In genomic region chr1:204457665-204458064, GRCh38 we compare ENCODE assay signal across 22 cellular contexts. TPM values are rescaled to one million over a fixed set of nuclear protein-coding genes. Genes with fewer than 3 reads are reported as not detected.
A peak's percentile ranks its signal among the peaks of the same experiment; 100 is the strongest.
DNase-seq lines count a peak whose midpoint lies in the region; ATAC-seq and TF ChIP-seq lines count a peak whose summit lies in the region.
"Had no signal": no experiment of that assay in that cellular context is flagged by ENCODE, and none has a peak within 500 bp of the region (broad histone marks: within the 10 kb centered on the region; RNA-seq: fewer than 3 reads in every experiment).

No MANE protein-coding gene starts in this region.

- TF ChIP-seq CTCF in mesothelial cell of epicardium (IDR thresholded peaks at IDR 0.05; ENCODE audit: unreplicated experiment): no peak

- 85% methylated on average over 4 of the region's 5 CpGs; no CpG with 5 or more reads in 1 of the 2 experiments for WGBS in mesodermal cell (ENCODE audit: insufficient coverage in 2 of 2), 2 experiments

- no peak overlapping the region for H3K4me3 ChIP-seq in mesodermal cell (ENCODE audit: extremely low read depth, insufficient read depth, low read length, poor library complexity, severe bottlenecking)
- H3K4me3 ChIP-seq: cardiac muscle cell, smooth muscle cell, stomach, upper lobe of right lung had no signal

- no peaks in the 10 kb centered on the region for H3K27me3 Mint-ChIP-seq in activated CD4-positive, alpha-beta memory T cell treated with anti-CD3 and anti-CD28 coated beads for 36 hours
- no peaks in the 10 kb centered on the region for H3K27me3 Mint-ChIP-seq in activated CD4-positive, alpha-beta memory T cell treated with anti-CD3 and anti-CD28 coated beads, Interleukin-2, amount 10 ng/mL, durations not matched to agents 7 days and 5 days
- H3K27me3 Mint-ChIP-seq in stimulated activated naive B cell treated with anti-CD40 and anti-IgM and Interleukin-4, amounts not matched to agents 10 μg/mL and 1 μg/mL and 100 μg/mL, for 72 hours: no peaks in the 10 kb centered on the region
- H3K27me3 Mint-ChIP-seq in mesothelial cell of epicardium (ENCODE audit: low read depth): no peaks in the 10 kb centered on the region
- H3K27me3 Mint-ChIP-seq in activated T-helper 1 cell treated with anti-CD3 and anti-CD28 coated beads, Interleukin-12 subunit alpha, Interleukin-12 subunit beta, Interleukin-2, Interleukin-4 antibody, amounts not matched to agents 30 ng/mL and 10 ng/mL and 1 ng/mL, durations not matched to agents 14 hours and 24 hours and 36 hours (ENCODE audit: insufficient read depth): no peaks in the 10 kb centered on the region
- H3K27me3 Mint-ChIP-seq: activated CD4-positive, alpha-beta T cell treated with anti-CD3 and anti-CD28 coated beads, Interleukin-2, amount 10 ng/mL, durations not matched to agents 24 days and 14 days had no signal

- peaks cover 60% of the 10 kb centered on the region for H3K36me3 ChIP-seq in mesodermal cell (ENCODE audit: control insufficient read depth, insufficient read depth, low read length)

- H3K27ac ChIP-seq in angular gyrus (ENCODE audit: low read depth, low read length): peak overlapping the region; percentile 14
- H3K27ac ChIP-seq in mesodermal cell (ENCODE audit: low read depth, low read length, severe bottlenecking): peak overlapping the region; percentile 66
- H3K27ac ChIP-seq: cardiac muscle cell, upper lobe of right lung had no signal

- peaks cover 11% of the 10 kb centered on the region for H3K4me1 ChIP-seq in mesodermal cell (ENCODE audit: control insufficient read depth, insufficient read depth, low read length, poor library complexity, severe bottlenecking)

- peaks cover 42% of the 10 kb centered on the region for H3K36me3 Mint-ChIP-seq in activated CD4-positive, alpha-beta memory T cell treated with anti-CD3 and anti-CD28 coated beads for 36 hours
- peaks cover 49% of the 10 kb centered on the region for H3K36me3 Mint-ChIP-seq in activated CD4-positive, alpha-beta memory T cell treated with anti-CD3 and anti-CD28 coated beads, Interleukin-2, amount 10 ng/mL, durations not matched to agents 7 days and 5 days (ENCODE audit: low read depth)
- peaks cover 59 to 76% of the 10 kb centered on the region in 2 donors for H3K36me3 Mint-ChIP-seq in stimulated activated naive B cell treated with anti-CD40 and anti-IgM and Interleukin-4, amounts not matched to agents 10 μg/mL and 1 μg/mL and 100 μg/mL, for 72 hours
- H3K36me3 Mint-ChIP-seq in mesothelial cell of epicardium: peaks cover 38% of the 10 kb centered on the region
- peaks cover 42% of the 10 kb centered on the region for H3K36me3 Mint-ChIP-seq in activated T-helper 1 cell treated with anti-CD3 and anti-CD28 coated beads, Interleukin-12 subunit alpha, Interleukin-12 subunit beta, Interleukin-2, Interleukin-4 antibody, amounts not matched to agents 30 ng/mL and 10 ng/mL and 1 ng/mL, durations not matched to agents 14 hours and 24 hours and 36 hours (ENCODE audit: low read depth)

- intact Hi-C loops in activated CD4-positive, alpha-beta memory T cell treated with anti-CD3 and anti-CD28 coated beads for 36 hours (cut with micrococcal nuclease): no loop called here
- intact Hi-C loops in activated T-helper 1 cell treated with anti-CD3 and anti-CD28 coated beads, Interleukin-12 subunit alpha, Interleukin-12 subunit beta, Interleukin-2, Interleukin-4 antibody, amounts not matched to agents 30 ng/mL and 10 ng/mL and 1 ng/mL, durations not matched to agents 14 hours and 24 hours and 36 hours (cut with micrococcal nuclease): no loop called here

- H3K4me3 Mint-ChIP-seq in activated CD4-positive, alpha-beta memory T cell treated with anti-CD3 and anti-CD28 coated beads for 36 hours: no peak overlapping the region
- H3K4me3 Mint-ChIP-seq in activated CD4-positive, alpha-beta memory T cell treated with anti-CD3 and anti-CD28 coated beads, Interleukin-2, amount 10 ng/mL, durations not matched to agents 7 days and 5 days: no peak overlapping the region
- H3K4me3 Mint-ChIP-seq in stimulated activated naive B cell treated with anti-CD40 and anti-IgM and Interleukin-4, amounts not matched to agents 10 μg/mL and 1 μg/mL and 100 μg/mL, for 72 hours: no peak overlapping the region
- no peak overlapping the region for H3K4me3 Mint-ChIP-seq in mesothelial cell of epicardium
- no peak overlapping the region for H3K4me3 Mint-ChIP-seq in activated T-helper 1 cell treated with anti-CD3 and anti-CD28 coated beads, Interleukin-12 subunit alpha, Interleukin-12 subunit beta, Interleukin-2, Interleukin-4 antibody, amounts not matched to agents 30 ng/mL and 10 ng/mL and 1 ng/mL, durations not matched to agents 14 hours and 24 hours and 36 hours
- H3K4me3 Mint-ChIP-seq: activated CD4-positive, alpha-beta T cell treated with anti-CD3 and anti-CD28 coated beads, Interleukin-2, amount 10 ng/mL, durations not matched to agents 24 days and 14 days had no signal

- CTCF ChIA-PET in activated CD4-positive, alpha-beta memory T cell treated with anti-CD3 and anti-CD28 coated beads for 36 hours (lab: Charles Lee): interaction anchor here (1.1 to 5.7 kb wide), 2 partner anchors 12 to 14 kb away, joined by 3 to 33 read pairs; no protein-coding TSS in a partner anchor
- CTCF ChIA-PET in activated CD4-positive, alpha-beta memory T cell treated with anti-CD3 and anti-CD28 coated beads, Interleukin-2, amount 10 ng/mL, durations not matched to agents 7 days and 5 days (lab: Charles Lee): no interaction called here

- no peak for DNase-seq in activated CD4-positive, alpha-beta memory T cell treated with anti-CD3 and anti-CD28 coated beads for 36 hours
- no peak for DNase-seq in activated CD4-positive, alpha-beta memory T cell treated with anti-CD3 and anti-CD28 coated beads, Interleukin-2, amount 10 ng/mL, durations not matched to agents 7 days and 5 days
- no peak for DNase-seq in stimulated activated naive B cell treated with anti-CD40 and anti-IgM and Interleukin-4, amounts not matched to agents 10 μg/mL and 1 μg/mL and 100 μg/mL, for 72 hours
- DNase-seq in mesothelial cell of epicardium (ENCODE audit: low spot score in 2 of 2, unreplicated experiment in 2 of 2): no peak
- no peak for DNase-seq in activated T-helper 1 cell treated with anti-CD3 and anti-CD28 coated beads, Interleukin-12 subunit alpha, Interleukin-12 subunit beta, Interleukin-2, Interleukin-4 antibody, amounts not matched to agents 30 ng/mL and 10 ng/mL and 1 ng/mL, durations not matched to agents 14 hours and 24 hours and 36 hours (ENCODE audit: low spot score)
- DNase-seq: 8988T; activated CD4-positive, alpha-beta T cell treated with anti-CD3 and anti-CD28 coated beads, Interleukin-2, amount 10 ng/mL, durations not matched to agents 24 days and 14 days; activated CD8-positive, alpha-beta memory T cell treated with anti-CD3 and anti-CD28 coated beads, Interleukin-2, amount 50 U/mL, for 4 hours; activated gamma-delta T cell treated with Interleukin-2 at 50 U/mL for 16 hours; DMS 273 treated with DMSO at 0.1 percent for 48 hours; NCI-H1417 treated with DMSO at 0.1 percent for 48 hours; NCI-H2171; stimulated activated CD4-positive, alpha-beta T cell treated with anti-CD3 and anti-CD28 coated beads, Interleukin-4, amount 100 ng/mL, for 1 hour; stomach; SW 1271; upper lobe of right lung had no signal

- H3K27ac Mint-ChIP-seq in activated CD4-positive, alpha-beta memory T cell treated with anti-CD3 and anti-CD28 coated beads for 36 hours: peak overlapping the region; percentile 49
- H3K27ac Mint-ChIP-seq in activated CD4-positive, alpha-beta memory T cell treated with anti-CD3 and anti-CD28 coated beads, Interleukin-2, amount 10 ng/mL, durations not matched to agents 7 days and 5 days: no peak overlapping the region
- peak overlapping the region; percentile 53 for H3K27ac Mint-ChIP-seq in stimulated activated naive B cell treated with anti-CD40 and anti-IgM and Interleukin-4, amounts not matched to agents 10 μg/mL and 1 μg/mL and 100 μg/mL, for 72 hours
- H3K27ac Mint-ChIP-seq in mesothelial cell of epicardium: no peak overlapping the region
- H3K27ac Mint-ChIP-seq in activated T-helper 1 cell treated with anti-CD3 and anti-CD28 coated beads, Interleukin-12 subunit alpha, Interleukin-12 subunit beta, Interleukin-2, Interleukin-4 antibody, amounts not matched to agents 30 ng/mL and 10 ng/mL and 1 ng/mL, durations not matched to agents 14 hours and 24 hours and 36 hours: no peak overlapping the region
- H3K27ac Mint-ChIP-seq: activated CD4-positive, alpha-beta T cell treated with anti-CD3 and anti-CD28 coated beads, Interleukin-2, amount 10 ng/mL, durations not matched to agents 24 days and 14 days had no signal

- H3K4me1 Mint-ChIP-seq in activated CD4-positive, alpha-beta memory T cell treated with anti-CD3 and anti-CD28 coated beads for 36 hours (ENCODE audit: low read depth): peaks cover 36% of the 10 kb centered on the region
- H3K4me1 Mint-ChIP-seq in activated CD4-positive, alpha-beta memory T cell treated with anti-CD3 and anti-CD28 coated beads, Interleukin-2, amount 10 ng/mL, durations not matched to agents 7 days and 5 days: peaks cover 38% of the 10 kb centered on the region
- H3K4me1 Mint-ChIP-seq in stimulated activated naive B cell treated with anti-CD40 and anti-IgM and Interleukin-4, amounts not matched to agents 10 μg/mL and 1 μg/mL and 100 μg/mL, for 72 hours: peaks cover 65 to 93% of the 10 kb centered on the region in 2 donors
- H3K4me1 Mint-ChIP-seq in mesothelial cell of epicardium: peaks cover 21% of the 10 kb centered on the region
- peaks cover 40% of the 10 kb centered on the region for H3K4me1 Mint-ChIP-seq in activated T-helper 1 cell treated with anti-CD3 and anti-CD28 coated beads, Interleukin-12 subunit alpha, Interleukin-12 subunit beta, Interleukin-2, Interleukin-4 antibody, amounts not matched to agents 30 ng/mL and 10 ng/mL and 1 ng/mL, durations not matched to agents 14 hours and 24 hours and 36 hours (ENCODE audit: low read depth)

- H3K9me3 ChIP-seq in mesodermal cell (ENCODE audit: control insufficient read depth, low read length): no peaks in the 10 kb centered on the region
- H3K9me3 ChIP-seq: stomach, upper lobe of right lung had no signal

- POLR2A ChIA-PET in activated CD4-positive, alpha-beta memory T cell treated with anti-CD3 and anti-CD28 coated beads for 36 hours (lab: Charles Lee): no interaction called here
- POLR2A ChIA-PET in activated CD4-positive, alpha-beta memory T cell treated with anti-CD3 and anti-CD28 coated beads, Interleukin-2, amount 10 ng/mL, durations not matched to agents 7 days and 5 days (lab: Charles Lee): interaction anchor here (1.1 kb wide), 1 partner anchor 36 kb away, joined by 3 read pairs; no protein-coding TSS in a partner anchor

- ATAC-seq in stimulated activated naive B cell treated with anti-CD40 and anti-IgM and Interleukin-4, amounts not matched to agents 10 μg/mL and 1 μg/mL and 100 μg/mL, for 72 hours (replicated peaks): no peak
- ATAC-seq in GM19328 (IDR thresholded peaks at IDR 0.05; ENCODE audit: unreplicated experiment): no peak
- ATAC-seq: esophagus mucosa had no signal

- no peaks in the 10 kb centered on the region for H3K9me3 Mint-ChIP-seq in activated CD4-positive, alpha-beta memory T cell treated with anti-CD3 and anti-CD28 coated beads for 36 hours
- H3K9me3 Mint-ChIP-seq in activated CD4-positive, alpha-beta memory T cell treated with anti-CD3 and anti-CD28 coated beads, Interleukin-2, amount 10 ng/mL, durations not matched to agents 7 days and 5 days: no peaks in the 10 kb centered on the region
- H3K9me3 Mint-ChIP-seq in stimulated activated naive B cell treated with anti-CD40 and anti-IgM and Interleukin-4, amounts not matched to agents 10 μg/mL and 1 μg/mL and 100 μg/mL, for 72 hours: peaks cover 0 to 1% of the 10 kb centered on the region in 2 donors
- no peaks in the 10 kb centered on the region for H3K9me3 Mint-ChIP-seq in mesothelial cell of epicardium
- H3K9me3 Mint-ChIP-seq in activated T-helper 1 cell treated with anti-CD3 and anti-CD28 coated beads, Interleukin-12 subunit alpha, Interleukin-12 subunit beta, Interleukin-2, Interleukin-4 antibody, amounts not matched to agents 30 ng/mL and 10 ng/mL and 1 ng/mL, durations not matched to agents 14 hours and 24 hours and 36 hours: no peaks in the 10 kb centered on the region
- H3K9me3 Mint-ChIP-seq: activated CD4-positive, alpha-beta T cell treated with anti-CD3 and anti-CD28 coated beads, Interleukin-2, amount 10 ng/mL, durations not matched to agents 24 days and 14 days had no signal

RNA-seq across cellular contexts. Expression of gene PIK3C2B, which starts 36.9 kb away (rescaled TPM):
- total RNA-seq in activated CD4-positive, alpha-beta memory T cell treated with anti-CD3 and anti-CD28 coated beads for 36 hours: 10 to 100 TPM; 43.4 to 46.4 TPM
- total RNA-seq in activated CD4-positive, alpha-beta memory T cell treated with anti-CD3 and anti-CD28 coated beads, Interleukin-2, amount 10 ng/mL, durations not matched to agents 7 days and 5 days: 10 to 100 TPM; 31.0 to 32.0 TPM
- polyA plus RNA-seq in mesodermal cell (2013, experiment 1 of 2): 15.7 TPM
- 11.4 TPM for polyA plus RNA-seq in mesodermal cell (2013, experiment 2 of 2)
- 36.3 to 39.6 TPM (median 39.5 TPM) in 3 replicates for total RNA-seq in mesothelial cell of epicardium
- 21.8 and 24.1 TPM in 2 replicates for total RNA-seq in activated T-helper 1 cell treated with anti-CD3 and anti-CD28 coated beads, Interleukin-12 subunit alpha, Interleukin-12 subunit beta, Interleukin-2, Interleukin-4 antibody, amounts not matched to agents 30 ng/mL and 10 ng/mL and 1 ng/mL, durations not matched to agents 14 hours and 24 hours and 36 hours

RNA-seq across cellular contexts. Expression of gene PPP1R15B, which starts 46.0 kb away (rescaled TPM):
- 10 to 100 TPM; 54.9 to 57.1 TPM for total RNA-seq in activated CD4-positive, alpha-beta memory T cell treated with anti-CD3 and anti-CD28 coated beads for 36 hours
- 10 to 100 TPM; 76.0 to 76.1 TPM for total RNA-seq in activated CD4-positive, alpha-beta memory T cell treated with anti-CD3 and anti-CD28 coated beads, Interleukin-2, amount 10 ng/mL, durations not matched to agents 7 days and 5 days
- 22.3 TPM for polyA plus RNA-seq in mesodermal cell (2013, experiment 1 of 2)
- polyA plus RNA-seq in mesodermal cell (2013, experiment 2 of 2): 22.4 TPM
- 56.2 to 57.5 TPM (median 57.5 TPM) in 3 replicates for total RNA-seq in mesothelial cell of epicardium
- total RNA-seq in activated T-helper 1 cell treated with anti-CD3 and anti-CD28 coated beads, Interleukin-12 subunit alpha, Interleukin-12 subunit beta, Interleukin-2, Interleukin-4 antibody, amounts not matched to agents 30 ng/mL and 10 ng/mL and 1 ng/mL, durations not matched to agents 14 hours and 24 hours and 36 hours: 75.8 and 76.2 TPM in 2 replicates

RNA-seq across cellular contexts. Expression of gene MDM4, which starts 58.5 kb away (rescaled TPM):
- total RNA-seq in activated CD4-positive, alpha-beta memory T cell treated with anti-CD3 and anti-CD28 coated beads for 36 hours: 10 to 100 TPM; 88.0 to 90.8 TPM
- 10 to 100 TPM; 85.1 to 95.4 TPM for total RNA-seq in activated CD4-positive, alpha-beta memory T cell treated with anti-CD3 and anti-CD28 coated beads, Interleukin-2, amount 10 ng/mL, durations not matched to agents 7 days and 5 days
- 15.6 TPM for polyA plus RNA-seq in mesodermal cell (2013, experiment 1 of 2)
- polyA plus RNA-seq in mesodermal cell (2013, experiment 2 of 2): 16.9 TPM
- total RNA-seq in mesothelial cell of epicardium: 132 to 154 TPM (median 136 TPM) in 3 replicates
- 75.5 and 80.3 TPM in 2 replicates for total RNA-seq in activated T-helper 1 cell treated with anti-CD3 and anti-CD28 coated beads, Interleukin-12 subunit alpha, Interleukin-12 subunit beta, Interleukin-2, Interleukin-4 antibody, amounts not matched to agents 30 ng/mL and 10 ng/mL and 1 ng/mL, durations not matched to agents 14 hours and 24 hours and 36 hours

Comparison
In these comparisons a context has a peak if more than half of its experiments do, and no peak if none do; other contexts are left out.
1. H3K27ac Mint-ChIP-seq: peak in activated CD4-positive, alpha-beta memory T cell treated with anti-CD3 and anti-CD28 coated beads for 36 hours (single experiment) and stimulated activated naive B cell treated with anti-CD40 and anti-IgM and Interleukin-4, amounts not matched to agents 10 μg/mL and 1 μg/mL and 100 μg/mL, for 72 hours (single experiment); none in activated CD4-positive, alpha-beta memory T cell treated with anti-CD3 and anti-CD28 coated beads, Interleukin-2, amount 10 ng/mL, durations not matched to agents 7 days and 5 days (single experiment), mesothelial cell of epicardium (single experiment) and activated T-helper 1 cell treated with anti-CD3 and anti-CD28 coated beads, Interleukin-12 subunit alpha, Interleukin-12 subunit beta, Interleukin-2, Interleukin-4 antibody, amounts not matched to agents 30 ng/mL and 10 ng/mL and 1 ng/mL, durations not matched to agents 14 hours and 24 hours and 36 hours (single experiment).